ENCODE assay signal across 30 cellular contexts in genomic region chr6:44207966-44208365, GRCh38. TPM values are rescaled to one million over a fixed set of nuclear protein-coding genes. Genes with fewer than 3 reads are reported as not detected.
"Had no signal": no experiment of that assay in that cellular context is flagged by ENCODE, and none has a peak within 500 bp of the region (broad histone marks: within the 10 kb centered on the region; RNA-seq: fewer than 3 reads in every experiment).

No MANE protein-coding gene starts in this region.

- H3K9me3 Mint-ChIP-seq: activated CD4-positive, alpha-beta memory T cell treated with anti-CD3 and anti-CD28 coated beads, Interleukin-2, amount 10 ng/mL, durations not matched to agents 7 days and 5 days; activated CD4-positive, alpha-beta T cell treated with anti-CD3 and anti-CD28 coated beads, Interleukin-2, amount 10 ng/mL, durations not matched to agents 7 days and 5 days; activated naive CD8-positive, alpha-beta T cell treated with anti-CD3 and anti-CD28 coated beads, Interleukin-2, amount 50 U/mL, for 24 hours; activated T-cell treated with anti-CD3 and anti-CD28 coated beads, Interleukin-2, amount 50 U/mL, for 24 hours; central memory CD8-positive, alpha-beta T cell; naive thymus-derived CD8-positive, alpha-beta T cell; stimulated activated memory B cell treated with anti-CD40 and anti-IgM and Interleukin-4, amounts not matched to agents 10 μg/mL and 1 μg/mL and 100 μg/mL, for 72 hours; stimulated activated naive CD8-positive, alpha-beta T cell treated with anti-CD3 and anti-CD28 coated beads, Interleukin-15, amount 100 ng/mL, for 72 hours had no signal

- H3K4me1 Mint-ChIP-seq: activated CD4-positive, alpha-beta memory T cell treated with anti-CD3 and anti-CD28 coated beads, Interleukin-2, amount 10 ng/mL, durations not matched to agents 7 days and 5 days; activated CD4-positive, alpha-beta T cell treated with anti-CD3 and anti-CD28 coated beads, Interleukin-2, amount 10 ng/mL, durations not matched to agents 7 days and 5 days; activated naive CD8-positive, alpha-beta T cell treated with anti-CD3 and anti-CD28 coated beads, Interleukin-2, amount 50 U/mL, for 24 hours; central memory CD8-positive, alpha-beta T cell; naive thymus-derived CD8-positive, alpha-beta T cell; stimulated activated memory B cell treated with anti-CD40 and anti-IgM and Interleukin-4, amounts not matched to agents 10 μg/mL and 1 μg/mL and 100 μg/mL, for 72 hours; stimulated activated naive CD8-positive, alpha-beta T cell treated with anti-CD3 and anti-CD28 coated beads, Interleukin-15, amount 100 ng/mL, for 72 hours; T-helper 17 cell had no signal

- H3K9me3 ChIP-seq: breast epithelium, gastrocnemius medialis, neutrophil, thyroid gland, upper lobe of right lung had no signal

- H3K27ac Mint-ChIP-seq: activated CD4-positive, alpha-beta memory T cell treated with anti-CD3 and anti-CD28 coated beads, Interleukin-2, amount 10 ng/mL, durations not matched to agents 7 days and 5 days; activated CD4-positive, alpha-beta T cell treated with anti-CD3 and anti-CD28 coated beads, Interleukin-2, amount 10 ng/mL, durations not matched to agents 7 days and 5 days; activated naive CD8-positive, alpha-beta T cell treated with anti-CD3 and anti-CD28 coated beads, Interleukin-2, amount 50 U/mL, for 24 hours; activated T-cell treated with anti-CD3 and anti-CD28 coated beads, Interleukin-2, amount 50 U/mL, for 24 hours; stimulated activated memory B cell treated with anti-CD40 and anti-IgM and Interleukin-4, amounts not matched to agents 10 μg/mL and 1 μg/mL and 100 μg/mL, for 72 hours; stimulated activated naive CD8-positive, alpha-beta T cell treated with anti-CD3 and anti-CD28 coated beads, Interleukin-15, amount 100 ng/mL, for 72 hours; T-helper 17 cell had no signal

- H3K27me3 ChIP-seq: breast epithelium, gastrocnemius medialis, neutrophil, thyroid gland, upper lobe of right lung had no signal

- H3K27me3 Mint-ChIP-seq: activated T-cell treated with anti-CD3 and anti-CD28 coated beads, Interleukin-2, amount 50 U/mL, for 24 hours had no signal

- DNase-seq: activated CD4-positive, alpha-beta memory T cell treated with anti-CD3 and anti-CD28 coated beads, Interleukin-2, amount 10 ng/mL, durations not matched to agents 7 days and 5 days; activated CD4-positive, alpha-beta T cell treated with anti-CD3 and anti-CD28 coated beads for 1 hour; activated CD4-positive, alpha-beta T cell treated with anti-CD3 and anti-CD28 coated beads, Interleukin-2, amount 10 ng/mL, durations not matched to agents 7 days and 5 days; activated CD8-positive, alpha-beta memory T cell treated with anti-CD3 and anti-CD28 coated beads, Interleukin-2, amount 50 U/mL, for 48 hours; activated gamma-delta T cell; activated naive CD4-positive, alpha-beta T cell treated with anti-CD3 and anti-CD28 coated beads, Interleukin-2, amount 50 U/mL, for 16 hours; activated naive CD8-positive, alpha-beta T cell treated with anti-CD3 and anti-CD28 coated beads, Interleukin-2, amount 50 U/mL, for 24 hours; activated T-cell treated with anti-CD3 and anti-CD28 coated beads, Interleukin-2, amount 50 U/mL, for 24 hours; dermis blood vessel endothelial cell; effector CD4-positive, alpha-beta T cell; erythroblast; gastrocnemius medialis; glutamatergic neuron; left cardiac atrium; naive thymus-derived CD8-positive, alpha-beta T cell; stimulated activated CD4-positive, alpha-beta T cell treated with anti-CD3 and anti-CD28 coated beads, Interleukin-1b, Interleukin-23, amount 100 ng/mL, for 48 hours; stimulated activated CD4-positive, alpha-beta T cell treated with anti-CD3 and anti-CD28 coated beads, Interleukin-4, amount 100 ng/mL, for 4 hours; stimulated activated CD8-positive, alpha-beta memory T cell treated with anti-CD3 and anti-CD28 coated beads, Interleukin-4, amount 100 ng/mL, for 48 hours; stimulated activated naive CD8-positive, alpha-beta T cell treated with anti-CD3 and anti-CD28 coated beads, Interleukin-15, amount 100 ng/mL, for 72 hours; SW 1271; T-helper 17 cell; T1000; thyroid gland; upper lobe of right lung had no signal

- H3K36me3 Mint-ChIP-seq: naive thymus-derived CD8-positive, alpha-beta T cell; stimulated activated memory B cell treated with anti-CD40 and anti-IgM and Interleukin-4, amounts not matched to agents 10 μg/mL and 1 μg/mL and 100 μg/mL, for 72 hours had no signal

- H3K4me3 ChIP-seq: breast epithelium, gastrocnemius medialis, skin epidermis, thyroid gland, upper lobe of right lung had no signal

- H3K4me3 Mint-ChIP-seq: activated CD4-positive, alpha-beta memory T cell treated with anti-CD3 and anti-CD28 coated beads, Interleukin-2, amount 10 ng/mL, durations not matched to agents 7 days and 5 days; activated CD4-positive, alpha-beta T cell treated with anti-CD3 and anti-CD28 coated beads, Interleukin-2, amount 10 ng/mL, durations not matched to agents 7 days and 5 days; activated naive CD8-positive, alpha-beta T cell treated with anti-CD3 and anti-CD28 coated beads, Interleukin-2, amount 50 U/mL, for 24 hours; activated T-cell treated with anti-CD3 and anti-CD28 coated beads, Interleukin-2, amount 50 U/mL, for 24 hours; central memory CD8-positive, alpha-beta T cell; naive thymus-derived CD8-positive, alpha-beta T cell; stimulated activated memory B cell treated with anti-CD40 and anti-IgM and Interleukin-4, amounts not matched to agents 10 μg/mL and 1 μg/mL and 100 μg/mL, for 72 hours; stimulated activated naive CD8-positive, alpha-beta T cell treated with anti-CD3 and anti-CD28 coated beads, Interleukin-15, amount 100 ng/mL, for 72 hours; T-helper 17 cell had no signal

- H3K4me1 ChIP-seq: breast epithelium, upper lobe of right lung had no signal

- H3K27ac ChIP-seq: breast epithelium, gastrocnemius medialis, neutrophil, thyroid gland, upper lobe of right lung had no signal

- H3K36me3 ChIP-seq: breast epithelium, gastrocnemius medialis, neutrophil, thyroid gland, upper lobe of right lung had no signal

RNA-seq across cellular contexts. Expression of gene MYMX, which starts 8.8 kb away (rescaled TPM):
- total RNA-seq: activated CD4-positive, alpha-beta memory T cell treated with anti-CD3 and anti-CD28 coated beads, Interleukin-2, amount 10 ng/mL, durations not matched to agents 7 days and 5 days; activated CD4-positive, alpha-beta T cell treated with anti-CD3 and anti-CD28 coated beads, Interleukin-2, amount 10 ng/mL, durations not matched to agents 7 days and 5 days; dermis blood vessel endothelial cell; gastrocnemius medialis; naive thymus-derived CD8-positive, alpha-beta T cell; osteocyte; T-helper 17 cell; thyroid gland had no signal
- polyA plus RNA-seq: naive thymus-derived CD8-positive, alpha-beta T cell had no signal

RNA-seq across cellular contexts. Expression of gene CAPN11, which starts 49.3 kb away (rescaled TPM):
- total RNA-seq: naive thymus-derived CD8-positive, alpha-beta T cell; osteocyte had no signal
- polyA plus RNA-seq: naive thymus-derived CD8-positive, alpha-beta T cell had no signal
